In genomic region chr4:55021214-55021613, GRCh38 we compare ENCODE assay signal across 25 cellular contexts.
"Had no signal": no experiment of that assay in that cellular context is flagged by ENCODE, and none has a peak within 500 bp of the region (broad histone marks: within the 10 kb centered on the region; RNA-seq: fewer than 3 reads in every experiment).

No MANE protein-coding gene starts in this region.

- H3K27ac ChIP-seq: dorsolateral prefrontal cortex, epithelial cell of prostate, gastrocnemius medialis, lower lobe of right lung, ovary, sigmoid colon, stomach, thyroid gland had no signal

- H3K4me3 Mint-ChIP-seq: endodermal cell; memory B cell; natural killer cell; neural crest cell; stimulated activated effector memory CD8-positive, alpha-beta T cell treated with anti-CD3 and anti-CD28 coated beads, Interleukin-12 subunit alpha, Interleukin-12 subunit beta, amount 100 ng/mL, for 72 hours had no signal

- DNase-seq: dorsolateral prefrontal cortex; effector CD8-positive, alpha-beta T cell; endodermal cell; foreskin fibroblast; gastrocnemius medialis; head of caudate nucleus; left ventricle myocardium superior; lower lobe of right lung; natural killer cell; nucleus accumbens; ovary; posterior cingulate gyrus; right cardiac atrium; sigmoid colon; stimulated activated CD4-positive, alpha-beta T cell treated with anti-CD3 and anti-CD28 coated beads, Interleukin-2, amount 100 ng/mL, for 24 hours; stimulated activated CD4-positive, alpha-beta T cell treated with anti-CD3 and anti-CD28 coated beads, Interleukin-4, amount 100 ng/mL, for 24 hours; stimulated activated naive CD4-positive, alpha-beta T cell treated with Interleukin-2 at 50 U/mL for 16 hours; stomach; thyroid gland; trophoblast cell had no signal

- H3K4me1 ChIP-seq: gastrocnemius medialis, lower lobe of right lung, sigmoid colon, stomach, thyroid gland had no signal

- H3K27me3 ChIP-seq: dorsolateral prefrontal cortex, gastrocnemius medialis, ovary, sigmoid colon, stomach, thyroid gland had no signal

- H3K4me1 Mint-ChIP-seq: memory B cell; neural crest cell; stimulated activated effector memory CD8-positive, alpha-beta T cell treated with anti-CD3 and anti-CD28 coated beads, Interleukin-12 subunit alpha, Interleukin-12 subunit beta, amount 100 ng/mL, for 72 hours had no signal

- H3K36me3 Mint-ChIP-seq: memory B cell; stimulated activated effector memory CD8-positive, alpha-beta T cell treated with anti-CD3 and anti-CD28 coated beads, Interleukin-12 subunit alpha, Interleukin-12 subunit beta, amount 100 ng/mL, for 72 hours had no signal

- H3K36me3 ChIP-seq: gastrocnemius medialis, lower lobe of right lung, ovary, sigmoid colon, stomach, thyroid gland had no signal

- ATAC-seq: esophagus mucosa; gastrocnemius medialis; left ventricle myocardium superior; lower lobe of right lung; natural killer cell; right cardiac atrium; stimulated activated effector memory CD8-positive, alpha-beta T cell treated with anti-CD3 and anti-CD28 coated beads, Interleukin-12 subunit alpha, Interleukin-12 subunit beta, amount 100 ng/mL, for 72 hours had no signal

- H3K27ac Mint-ChIP-seq: endodermal cell; memory B cell; natural killer cell; stimulated activated effector memory CD8-positive, alpha-beta T cell treated with anti-CD3 and anti-CD28 coated beads, Interleukin-12 subunit alpha, Interleukin-12 subunit beta, amount 100 ng/mL, for 72 hours had no signal

- H3K9me3 ChIP-seq: gastrocnemius medialis, lower lobe of right lung, ovary, sigmoid colon, stomach, thyroid gland had no signal

- H3K4me3 ChIP-seq: dorsolateral prefrontal cortex, gastrocnemius medialis, lower lobe of right lung, ovary, sigmoid colon, stomach, thyroid gland had no signal

- H3K9me3 Mint-ChIP-seq: natural killer cell; neural crest cell; stimulated activated effector memory CD8-positive, alpha-beta T cell treated with anti-CD3 and anti-CD28 coated beads, Interleukin-12 subunit alpha, Interleukin-12 subunit beta, amount 100 ng/mL, for 72 hours had no signal
